ENCODE assay signal across 9 cellular contexts in genomic region chr2:119231975-119232665, GRCh38. TPM values are rescaled to one million over a fixed set of nuclear protein-coding genes. Genes with fewer than 3 reads are reported as not detected.
DNase-seq lines count a peak whose midpoint lies in the region; ATAC-seq, FAIRE-seq and TF ChIP-seq lines count a peak whose summit lies in the region.
"Had no signal": no experiment of that assay in that cellular context is flagged by ENCODE, and none has a peak within 500 bp of the region (broad histone marks: within the 10 kb centered on the region; RNA-seq: fewer than 3 reads in every experiment).

No MANE protein-coding gene starts in this region.

- POLR2A ChIA-PET in HepG2 (lab: Yijun Ruan, JAX): no interaction called here

- CTCF ChIA-PET in HepG2 (lab: Yijun Ruan, JAX; ENCODE audit: low intra/inter-chr PET ratio, low total read pairs): no interaction called here

- ATAC-seq in GM21526 (IDR thresholded peaks at IDR 0.05; ENCODE audit: low FRiP score, unreplicated experiment): peak; percentile 43
- no peak for ATAC-seq in left colon
- no peak for ATAC-seq in HepG2

- no peaks in the 10 kb centered on the region for H4K20me1 ChIP-seq in HepG2 (ENCODE audit: insufficient read depth, low read length)

- no peak for TF ChIP-seq EP300 in HepG2 (IDR thresholded peaks at IDR 0.05; ENCODE audit: low read depth in 2 of 2, low read length in 2 of 2)
- no peak for TF ChIP-seq EP300 in HepG2 (CRISPR knock-in tag; IDR thresholded peaks at IDR 0.05; ENCODE audit: borderline replicate concordance)

- no peaks in the 10 kb centered on the region for H3K79me2 ChIP-seq in HepG2 (ENCODE audit: insufficient read depth, low read length)

- H3K4me1 ChIP-seq in uterus (no peaks in the 10 kb centered on the region), HepG2 (ENCODE audit: insufficient read depth, low read length) (peaks cover 19% of the 10 kb centered on the region)

- H3K27ac ChIP-seq in uterus (no peak overlapping the region), HepG2 (ENCODE audit: extremely low read length, insufficient read depth, low read length) (no peak overlapping the region)

- no peak for TF ChIP-seq RAD21 in HepG2 (CRISPR knock-in tag; IDR thresholded peaks at IDR 0.05)

- in situ Hi-C loops in HepG2 (cut with HindIII; ENCODE audit: extremely low pct_ligation_motif_present, low pct_unique_long_range_greater_than_20kb): no loop called here

- peak; percentile 63 for DNase-seq in GM03348 (ENCODE audit: low spot score)
- DNase-seq in MG63: peak; percentile 37
- DNase-seq in hepatic stellate cell (ENCODE audit: low spot score): peak; percentile 73
- no peak for DNase-seq in effector CD8-positive, alpha-beta T cell (lab: John Stamatoyannopoulos, UW)
- DNase-seq in uterus: no peak
- no peak for DNase-seq in left colon
- DNase-seq in HepG2 (ENCODE audit: low spot score): no peak
- DNase-seq: NCI-H187 treated with DMSO at 0.1 percent for 48 hours had no signal

- H2AFZ ChIP-seq in HepG2 (ENCODE audit: low read length): no peak overlapping the region

- no peak overlapping the region for H3K9ac ChIP-seq in HepG2 (ENCODE audit: insufficient read depth, low read depth, low read length)

- TF ChIP-seq POLR2A in uterus (IDR thresholded peaks at IDR 0.05) (no peak), HepG2 (IDR thresholded peaks at IDR 0.05; ENCODE audit: insufficient read depth in 1 of 2, low read depth in 2 of 2, low read length in 2 of 2) (no peak)

- H3K4me2 ChIP-seq in HepG2 (ENCODE audit: low read depth, low read length): no peak overlapping the region

- WGBS in HepG2 (ENCODE audit: low lambda C conversion rate): 96% methylated on average over 8 of the region's 10 CpGs

- H3K27me3 ChIP-seq in MG63 (no peaks in the 10 kb centered on the region), uterus (no peaks in the 10 kb centered on the region), HepG2 (ENCODE audit: control insufficient read depth in 1 of 2, insufficient read depth in 2 of 2, low read length in 2 of 2) (no peaks in the 10 kb centered on the region)

- H3K9me3 ChIP-seq in MG63 (no peaks in the 10 kb centered on the region), uterus (no peaks in the 10 kb centered on the region), HepG2 (ENCODE audit: low read length) (no peaks in the 10 kb centered on the region)

- FAIRE-seq in HepG2 (lab: Jason Lieb, UNC): no peak

- intact Hi-C loops in uterus (cut with DNase I; ENCODE audit: low total_unique reads): no loop called here
- intact Hi-C loops in left colon (cut with DNase I, micrococcal nuclease): no loop called here
- intact Hi-C loops in HepG2 (cut with micrococcal nuclease; ENCODE audit: unreplicated experiment): no loop called here

- no peak for TF ChIP-seq CTCF in uterus (IDR thresholded peaks at IDR 0.05)
- no peak for TF ChIP-seq CTCF in HepG2 (CRISPR knock-in tag; IDR thresholded peaks at IDR 0.05)

- H3K4me3 ChIP-seq in MG63 (no peak overlapping the region), uterus (no peak overlapping the region), HepG2 (replicated peaks in 1 of 3; ENCODE audit: insufficient read depth in 1 of 3, low read depth in 2 of 3, low read length in 3 of 3) (no peak overlapping the region)

- BruUV-seq in HepG2 (replicated peaks; lab: Mats Ljungman, UMichigan): no TSS peak

- H3K36me3 ChIP-seq in MG63 (peaks cover 14% of the 10 kb centered on the region), uterus (no peaks in the 10 kb centered on the region), HepG2 (replicated peaks in 1 of 2; ENCODE audit: control insufficient read depth in 1 of 2, insufficient read depth in 2 of 2, low read length in 2 of 2) (0 out of 5 replicates have a peak, but pooled peaks cover 0 to under 1% of the 10 kb centered on the region in 2 experiments)

TF ChIP-seq in HepG2, 621 proteins besides CTCF, POLR2A, EP300 and RAD21 (continues in another document):
- TF ChIP-seq GPBP1L1 (CRISPR knock-in tag; IDR thresholded peaks at IDR 0.05) (no peak), ZNF282 (IDR thresholded peaks at IDR 0.05; ENCODE audit: partially characterized antibody) (no peak), SSRP1 (CRISPR knock-in tag; IDR thresholded peaks at IDR 0.05) (no peak), ZBTB2 (CRISPR knock-in tag; IDR thresholded peaks at IDR 0.05; ENCODE audit: low read depth) (no peak), ZNF691 (CRISPR knock-in tag; IDR thresholded peaks at IDR 0.05; ENCODE audit: borderline replicate concordance, low read depth) (no peak), CCDC6 (CRISPR knock-in tag; IDR thresholded peaks at IDR 0.05) (no peak), PRMT3 (CRISPR knock-in tag; IDR thresholded peaks at IDR 0.05; ENCODE audit: borderline replicate concordance, low read depth) (no peak), SKIL (CRISPR knock-in tag; IDR thresholded peaks at IDR 0.05; ENCODE audit: borderline replicate concordance) (no peak), ZNF253 (CRISPR knock-in tag; IDR thresholded peaks at IDR 0.05; ENCODE audit: borderline replicate concordance) (no peak), RFX3 (CRISPR knock-in tag; IDR thresholded peaks at IDR 0.05) (no peak), ZNF331 (CRISPR knock-in tag; IDR thresholded peaks at IDR 0.05) (no peak)

RNA-seq across cellular contexts. Expression of gene STEAP3, which starts 8.5 kb away (rescaled TPM):
- 7.6 and 8.1 TPM in 2 replicates for total RNA-seq in MG63 (2014; rRNA removed; shearing (Covaris generic); ENCODE audit: low replicate concordance)
- total RNA-seq in uterus (1 to 10 TPM; 2.3 to 5.9 (median 3.7) TPM), left colon (10 to 100 TPM; 19.4 to 29.6 TPM), HepG2 (2016; rRNA removed; fragmentation: Illumina TruSeq; extraction: Trizol) (12.8 and 21.1 TPM in 2 replicates)
- total RNA-seq in HepG2 (2016; cell fraction: cytosol; rRNA removed; fragmentation: Illumina TruSeq; extraction: Trizol; ENCODE audit: low read depth): 1.9 and 2.5 TPM in 2 replicates
- total RNA-seq in HepG2 (2016; cell fraction: insoluble cytoplasmic fraction; rRNA removed; fragmentation: Illumina TruSeq; extraction: Trizol): 12.1 and 21.6 TPM in 2 replicates
- 8.0 and 8.1 TPM in 2 replicates for total RNA-seq in HepG2 (2016; cell fraction: membrane; rRNA removed; fragmentation: Illumina TruSeq; extraction: Trizol)
- 23.7 and 29.0 TPM in 2 replicates for total RNA-seq in HepG2 (2016; cell fraction: nucleus; rRNA removed; fragmentation: Illumina TruSeq; extraction: Trizol)
- 7.3 and 10.2 TPM in 2 replicates for polyA plus RNA-seq in HepG2 (2011; rRNA removed)
- 4.5 and 5.9 TPM in 2 replicates for polyA plus RNA-seq in HepG2 (2011; cell fraction: cytosol; rRNA removed)
- 20.0 and 20.1 TPM in 2 replicates for polyA plus RNA-seq in HepG2 (2011; cell fraction: nucleus; rRNA removed)
- 7.0 and 9.7 TPM in 2 replicates for polyA plus RNA-seq in HepG2 (2012)
- polyA plus RNA-seq in HepG2 (2016; cell fraction: cytosol; fragmentation: Illumina TruSeq; extraction: Trizol; ENCODE audit: low read depth): 2.3 TPM in 2 replicates
- 11.0 and 14.2 TPM in 2 replicates for polyA plus RNA-seq in HepG2 (2016; cell fraction: insoluble cytoplasmic fraction; fragmentation: Illumina TruSeq; extraction: Trizol; ENCODE audit: low read depth)
- polyA plus RNA-seq in HepG2 (2016; cell fraction: membrane; fragmentation: Illumina TruSeq; extraction: Trizol; ENCODE audit: low read depth): 4.7 and 6.6 TPM in 2 replicates
- 46.6 and 48.2 TPM in 2 replicates for polyA plus RNA-seq in HepG2 (2016; cell fraction: nucleus; fragmentation: Illumina TruSeq; extraction: Trizol; ENCODE audit: insufficient read depth, low read depth)
- polyA minus RNA-seq in HepG2 (2011; rRNA and poly(A)+ RNA removed; ENCODE audit: low replicate concordance): 14.5 and 38.6 TPM in 2 replicates
- 10.7 and 11.0 TPM in 2 replicates for polyA minus RNA-seq in HepG2 (2011; cell fraction: cytosol; rRNA and poly(A)+ RNA removed)
- 5.8 and 7.5 TPM in 2 replicates for polyA minus RNA-seq in HepG2 (2011; cell fraction: nucleus; rRNA and poly(A)+ RNA removed)

Comparison
In these comparisons a context has a peak if more than half of its experiments do, and no peak if none do; other contexts are left out.
1. DNase-seq: peak in GM03348 (single experiment), MG63 (single experiment) and hepatic stellate cell (single experiment); none in effector CD8-positive, alpha-beta T cell (single experiment), uterus (0 of 2), left colon (0 of 2) and HepG2 (single experiment).